Comparison of ENCODE assay signal across 29 cellular contexts in genomic region chr1:93416183-93416582, GRCh38.
"Had no signal": no experiment of that assay in that cellular context is flagged by ENCODE, and none has a peak within 500 bp of the region (broad histone marks: within the 10 kb centered on the region; RNA-seq: fewer than 3 reads in every experiment).

No MANE protein-coding gene starts in this region.

- H3K4me1 ChIP-seq: foreskin keratinocyte, gastroesophageal sphincter, prostate gland, transverse colon, upper lobe of right lung, uterus had no signal

- H3K36me3 ChIP-seq: esophagus muscularis mucosa, gastroesophageal sphincter, heart left ventricle, prostate gland, right atrium auricular region, transverse colon, upper lobe of right lung, uterus had no signal

- H3K27me3 ChIP-seq: esophagus muscularis mucosa, foreskin keratinocyte, gastroesophageal sphincter, heart left ventricle, hepatocyte, right atrium auricular region, transverse colon, upper lobe of right lung, uterus had no signal

- H3K4me3 Mint-ChIP-seq: mesothelial cell of epicardium; naive thymus-derived CD4-positive, alpha-beta T cell; nephron; stimulated activated effector memory CD8-positive, alpha-beta T cell treated with anti-CD3 and anti-CD28 coated beads, Interleukin-12 subunit alpha, Interleukin-12 subunit beta, amount 100 ng/mL, for 72 hours; stimulated activated naive CD8-positive, alpha-beta T cell treated with anti-CD3 and anti-CD28 coated beads, Interleukin-15, Interleukin-2, amounts not matched to agents 100 ng/mL and 50 ng/mL, for 24 hours had no signal

- H3K9me3 ChIP-seq: esophagus muscularis mucosa, gastroesophageal sphincter, heart left ventricle, mucosa of descending colon, prostate gland, right atrium auricular region, transverse colon, upper lobe of right lung, uterus had no signal

- H3K27ac ChIP-seq: coronary artery, esophagus muscularis mucosa, foreskin keratinocyte, gastroesophageal sphincter, hepatocyte, prostate gland, right atrium auricular region, transverse colon, upper lobe of right lung, uterus had no signal

- H3K9me3 Mint-ChIP-seq: naive thymus-derived CD4-positive, alpha-beta T cell; stimulated activated effector memory CD8-positive, alpha-beta T cell treated with anti-CD3 and anti-CD28 coated beads, Interleukin-12 subunit alpha, Interleukin-12 subunit beta, amount 100 ng/mL, for 72 hours; stimulated activated naive CD8-positive, alpha-beta T cell treated with anti-CD3 and anti-CD28 coated beads, Interleukin-15, Interleukin-2, amounts not matched to agents 100 ng/mL and 50 ng/mL, for 24 hours had no signal

- H3K4me3 ChIP-seq: coronary artery, esophagus muscularis mucosa, gastroesophageal sphincter, heart left ventricle, hepatocyte, lung, mucosa of descending colon, prostate gland, right atrium auricular region, smooth muscle cell, transverse colon, upper lobe of right lung, uterus had no signal

- H3K36me3 Mint-ChIP-seq: mesothelial cell of epicardium; naive thymus-derived CD4-positive, alpha-beta T cell; stimulated activated effector memory CD8-positive, alpha-beta T cell treated with anti-CD3 and anti-CD28 coated beads, Interleukin-12 subunit alpha, Interleukin-12 subunit beta, amount 100 ng/mL, for 72 hours had no signal

- H3K4me1 Mint-ChIP-seq: mesothelial cell of epicardium; nephron; stimulated activated effector memory CD8-positive, alpha-beta T cell treated with anti-CD3 and anti-CD28 coated beads, Interleukin-12 subunit alpha, Interleukin-12 subunit beta, amount 100 ng/mL, for 72 hours had no signal

- H3K27ac Mint-ChIP-seq: mesothelial cell of epicardium; naive thymus-derived CD4-positive, alpha-beta T cell; nephron; stimulated activated effector memory CD8-positive, alpha-beta T cell treated with anti-CD3 and anti-CD28 coated beads, Interleukin-12 subunit alpha, Interleukin-12 subunit beta, amount 100 ng/mL, for 72 hours; stimulated activated naive CD8-positive, alpha-beta T cell treated with anti-CD3 and anti-CD28 coated beads, Interleukin-15, Interleukin-2, amounts not matched to agents 100 ng/mL and 50 ng/mL, for 24 hours had no signal

- DNase-seq: dermis blood vessel endothelial cell; effector memory CD4-positive, alpha-beta T cell; foreskin keratinocyte; heart left ventricle; kidney; mesenchymal stem cell; mucosa of descending colon; naive thymus-derived CD4-positive, alpha-beta T cell; nucleus accumbens; stimulated activated CD4-positive, alpha-beta T cell treated with anti-CD3 and anti-CD28 coated beads, Interleukin-12 subunit alpha, Interleukin-12 subunit beta, amount 100 ng/mL, for 4 hours; stimulated activated CD4-positive, alpha-beta T cell treated with anti-CD3 and anti-CD28 coated beads, Interleukin-1b, Interleukin-23, amount 100 ng/mL, for 48 hours; stimulated activated CD4-positive, alpha-beta T cell treated with anti-CD3 and anti-CD28 coated beads, Interleukin-4, amount 100 ng/mL, for 24 hours; transverse colon; upper lobe of right lung; uterus had no signal

- ATAC-seq: foreskin keratinocyte; gastroesophageal sphincter; heart left ventricle; left lobe of liver; mucosa of descending colon; naive thymus-derived CD4-positive, alpha-beta T cell; sciatic nerve; stimulated activated effector memory CD8-positive, alpha-beta T cell treated with anti-CD3 and anti-CD28 coated beads, Interleukin-12 subunit alpha, Interleukin-12 subunit beta, amount 100 ng/mL, for 72 hours; upper lobe of right lung had no signal
